In genomic region chr11:32092581-32093170, GRCh38 we compare ENCODE assay signal across 9 cellular contexts. TPM values are rescaled to one million over a fixed set of nuclear protein-coding genes. Genes with fewer than 3 reads are reported as not detected.
DNase-seq lines count a peak whose midpoint lies in the region; ATAC-seq and TF ChIP-seq lines count a peak whose summit lies in the region.
"Had no signal": no experiment of that assay in that cellular context is flagged by ENCODE, and none has a peak within 500 bp of the region (broad histone marks: within the 10 kb centered on the region; RNA-seq: fewer than 3 reads in every experiment).

No MANE protein-coding gene starts in this region.

- peak overlapping the region; percentile 98; the same call in 1 of the 2 replicates for H3K9ac ChIP-seq in HUES64 (ENCODE audit: low read depth, low read length)

- H3K9me3 Mint-ChIP-seq in CD14-positive monocyte, result no peaks in the 10 kb centered on the region
- H3K9me3 Mint-ChIP-seq in nephron, result no peaks in the 10 kb centered on the region

- WGBS in HUES64, result 82% methylated on average over 4 of the region's 4 CpGs
- 67 to 85% methylated on average over 4 of the region's 4 CpGs for WGBS in aorta, 2 donors

- ATAC-seq in aorta (ENCODE audit: low FRiP score) (no peak), GM18520 (IDR thresholded peaks at IDR 0.05; ENCODE audit: unreplicated experiment) (no peak)

- H3K27me3 ChIP-seq in HUES64 (ENCODE audit: insufficient read depth, low read length) (0 out of 2 replicates have a peak, but pooled peaks cover 6% of the 10 kb centered on the region), breast epithelium (no peaks in the 10 kb centered on the region), aorta (ENCODE audit: control insufficient read depth in 1 of 2, insufficient read depth in 2 of 2, low read length in 1 of 2) (no peaks in the 10 kb centered on the region)

- TF ChIP-seq POLR2A in breast epithelium (IDR thresholded peaks at IDR 0.05), result no peak

- DNase-seq in CD14-positive monocyte (ENCODE audit: low spot score) (no peak), breast epithelium (ENCODE audit: low spot score in 2 of 2) (no peak), GM13977 (ENCODE audit: low spot score) (no peak), aorta (no peak), SHP77 (lab: John Stamatoyannopoulos, UW) (no peak)
- DNase-seq: effector CD8-positive, alpha-beta T cell had no signal

- H3K36me3 ChIP-seq in HUES64 (ENCODE audit: insufficient read depth, low read length) (peaks cover 21% of the 10 kb centered on the region), breast epithelium (no peaks in the 10 kb centered on the region), aorta (ENCODE audit: control insufficient read depth in 1 of 2, insufficient read depth in 2 of 2, low read length in 1 of 2) (peaks cover 0 to 2% of the 10 kb centered on the region in 2 donors)

- TF ChIP-seq CTCF in CD14-positive monocyte (IDR thresholded peaks at IDR 0.05) (no peak), breast epithelium (IDR thresholded peaks at IDR 0.05) (no peak), nephron (IDR thresholded peaks at IDR 0.05; ENCODE audit: unreplicated experiment in 3 of 3) (no peak), GM13977 (IDR thresholded peaks at IDR 0.05; ENCODE audit: extremely low read depth, insufficient read depth, missing control alignments) (no peak)

- H3K4me3 ChIP-seq in HUES64 (ENCODE audit: low read length), result peak overlapping the region; percentile 95
- peak overlapping the region; percentile 82 to 88 (median 84) for H3K4me3 ChIP-seq in breast epithelium
- peak overlapping the region in 1 of 2 donors; percentile 82 for H3K4me3 ChIP-seq in aorta (ENCODE audit: low read length in 2 of 2)

- H3K4me3 Mint-ChIP-seq in CD14-positive monocyte, result peak overlapping the region; percentile 46 to 85
- H3K4me3 Mint-ChIP-seq in nephron, result peak overlapping the region; percentile 89 to 96 (median 96)

- H3K4me1 Mint-ChIP-seq in CD14-positive monocyte (peaks cover 31% of the 10 kb centered on the region), nephron (peaks cover 65% of the 10 kb centered on the region)

- H3K27ac ChIP-seq in HUES64 (ENCODE audit: low read depth, low read length), result peak overlapping the region; percentile 21; the same call in 1 of the 2 replicates
- H3K27ac ChIP-seq in breast epithelium, result peak overlapping the region; percentile 11 to 94
- no peak overlapping the region for H3K27ac ChIP-seq in aorta (ENCODE audit: low read depth in 1 of 2, low read length in 2 of 2)

- H3K36me3 Mint-ChIP-seq in CD14-positive monocyte (peaks cover 9% of the 10 kb centered on the region in 2 donors), nephron (ENCODE audit: low read depth) (peaks cover 35% of the 10 kb centered on the region)

- peaks cover 3 to 5% (median 4%) of the 10 kb centered on the region in 3 donors for H3K27me3 Mint-ChIP-seq in CD14-positive monocyte (ENCODE audit: low read depth in 3 of 3)
- H3K27me3 Mint-ChIP-seq in nephron (ENCODE audit: low read depth), result no peaks in the 10 kb centered on the region

- intact Hi-C loops in CD14-positive monocyte (cut with micrococcal nuclease) (no loop called here), breast epithelium (cut with DNase I; ENCODE audit: low total_unique reads) (no loop called here), aorta (cut with DNase I) (no loop called here)

- H3K4me1 ChIP-seq in HUES64 (ENCODE audit: insufficient read depth, low read length) (peaks cover 27% of the 10 kb centered on the region), breast epithelium (peaks cover 4 to 6% of the 10 kb centered on the region in 2 donors), aorta (ENCODE audit: control insufficient read depth in 1 of 2, insufficient read depth in 2 of 2, low read length in 2 of 2) (peaks cover 0 to 5% of the 10 kb centered on the region in 2 donors)

- H3K27ac Mint-ChIP-seq in CD14-positive monocyte (peak overlapping the region in 3 of 7 donors; percentile 2 to 73 (median 56)), nephron (peak overlapping the region; percentile 84 to 96 (median 86))

- in situ Hi-C loops in GM13977 (cut with MboI; ENCODE audit: low pct_unique_long_range_greater_than_20kb, low sequenced_read_pairs, unreplicated experiment), result no loop called here

- no peaks in the 10 kb centered on the region for H3K9me3 ChIP-seq in HUES64 (ENCODE audit: insufficient read depth, low read depth, low read length)
- no peaks in the 10 kb centered on the region for H3K9me3 ChIP-seq in breast epithelium
- H3K9me3 ChIP-seq in aorta (ENCODE audit: control insufficient read depth, low read length), result no peaks in the 10 kb centered on the region

RNA-seq across cellular contexts. Expression of gene RCN1, which starts 1.8 kb away (rescaled TPM):
- polyA plus RNA-seq in CD14-positive monocyte (10 to 100 TPM; 20.5 to 22.0 TPM), aorta (100 to 1,000 TPM in 1 of 2 donors, 10 to 100 TPM in 1; 55.8 to 125 TPM)
- 106 TPM for polyA plus RNA-seq in HUES64 (2013, experiment 1 of 2)
- 121 TPM for polyA plus RNA-seq in HUES64 (2013, experiment 2 of 2)
- total RNA-seq in breast epithelium (10 to 100 TPM; 58.2 to 67.8 (median 61.0) TPM), aorta (100 to 1,000 TPM in 1 of 2 donors, 10 to 100 TPM in 1; 78.9 to 105 TPM)

Comparison
In these comparisons a context has a peak if more than half of its experiments do, and no peak if none do; other contexts are left out.
1. H3K27ac ChIP-seq: peak in HUES64 (single experiment) and breast epithelium (2 of 2); none in aorta (0 of 2).